ENCODE assay signal across 24 cellular contexts in the genomic region with DNA sequence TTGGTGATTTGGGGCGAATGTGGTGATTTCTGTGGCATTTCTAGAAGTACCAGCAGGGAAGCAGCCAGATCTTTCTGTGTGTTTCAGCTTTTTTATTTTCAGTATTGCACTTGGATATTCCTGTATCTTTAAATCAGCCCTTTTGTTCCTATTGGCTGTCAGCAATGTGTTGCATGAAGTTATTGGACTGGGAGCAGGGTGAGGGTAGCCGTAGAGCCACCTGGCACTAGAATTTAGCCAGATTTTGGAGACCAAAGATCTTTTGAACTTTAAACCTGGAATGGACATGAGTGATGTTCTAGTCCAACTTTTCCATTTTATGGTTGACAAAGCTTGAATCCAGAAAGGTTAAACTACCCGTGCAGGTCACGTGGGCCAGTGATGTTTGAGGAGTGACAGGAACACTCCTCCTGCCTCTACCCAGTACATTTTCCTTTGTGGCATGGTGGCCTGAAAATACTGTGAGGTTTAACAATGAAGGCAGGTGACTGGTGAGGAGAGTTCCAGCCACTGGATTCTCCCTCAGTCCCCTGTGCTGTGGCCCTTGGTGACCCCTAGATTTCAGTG.
"Had no signal": no experiment of that assay in that cellular context is flagged by ENCODE, and none has a peak within 500 bp of the region (broad histone marks: within the 10 kb centered on the region; RNA-seq: fewer than 3 reads in every experiment).

No MANE protein-coding gene starts in this region.

- ATAC-seq: effector memory CD8-positive, alpha-beta T cell; esophagus mucosa; gastrocnemius medialis; heart right ventricle; left cardiac atrium; lower lobe of right lung; mucosa of descending colon; naive thymus-derived CD8-positive, alpha-beta T cell had no signal

- DNase-seq: colonic mucosa; cortex of kidney; effector CD8-positive, alpha-beta T cell; effector memory CD8-positive, alpha-beta T cell; endodermal cell; erythroblast; esophagus squamous epithelium; foreskin fibroblast; foreskin melanocyte; gastrocnemius medialis; glutamatergic neuron; head of caudate nucleus; heart right ventricle; hippocampal formation; left cardiac atrium; left ventricle myocardium inferior; lower lobe of right lung; mesenchymal stem cell; mucosa of descending colon; naive B cell; naive thymus-derived CD8-positive, alpha-beta T cell had no signal

- H3K27ac ChIP-seq: colonic mucosa, epithelial cell of prostate, esophagus squamous epithelium, gastrocnemius medialis, heart right ventricle, left ventricle myocardium inferior, lower lobe of right lung had no signal

- FAIRE-seq: endometrium had no signal
